In the genomic region with DNA sequence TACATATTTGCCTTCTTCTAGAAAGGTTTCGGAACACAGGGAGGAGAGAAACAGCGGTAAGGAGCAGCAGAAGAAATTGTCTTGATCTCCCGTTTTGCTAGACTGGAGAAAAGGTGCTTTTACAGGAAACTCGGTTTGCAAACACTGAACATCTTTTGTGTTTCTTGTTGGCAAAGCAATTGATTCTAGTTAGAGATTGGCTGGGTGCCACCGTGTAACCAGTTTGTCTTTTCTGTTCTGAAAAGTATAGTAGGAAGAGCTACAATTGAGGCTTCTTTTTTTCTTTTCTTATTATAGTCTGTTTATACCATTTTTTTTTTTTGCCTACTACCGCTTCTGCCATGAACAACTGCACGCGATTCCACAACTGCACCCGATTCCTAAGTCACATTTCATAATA, we compare ENCODE assay signal across 2 cellular contexts.
TF ChIP-seq lines count a peak whose summit lies in the region.

No MANE protein-coding gene starts in this region.

TF ChIP-seq in A549, 52 proteins besides CTCF, POLR2A, EP300 and RAD21 (continued from another document):
- TF ChIP-seq CBX8 (IDR thresholded peaks at IDR 0.05) (no peak), RFX5 (IDR thresholded peaks at IDR 0.05) (no peak), FOXS1 (CRISPR knock-in tag; IDR thresholded peaks at IDR 0.05) (no peak), HOXB13 (CRISPR knock-in tag; IDR thresholded peaks at IDR 0.05; ENCODE audit: low read depth) (no peak), FOSL2 (IDR thresholded peaks at IDR 0.05) (no peak), FOSL2 (CRISPR knock-in tag; IDR thresholded peaks at IDR 0.05) (no peak), FOSB (CRISPR knock-in tag; IDR thresholded peaks at IDR 0.05) (no peak), HOXB5 (CRISPR knock-in tag; IDR thresholded peaks at IDR 0.05) (no peak)
- TF ChIP-seq, protein P1, sequence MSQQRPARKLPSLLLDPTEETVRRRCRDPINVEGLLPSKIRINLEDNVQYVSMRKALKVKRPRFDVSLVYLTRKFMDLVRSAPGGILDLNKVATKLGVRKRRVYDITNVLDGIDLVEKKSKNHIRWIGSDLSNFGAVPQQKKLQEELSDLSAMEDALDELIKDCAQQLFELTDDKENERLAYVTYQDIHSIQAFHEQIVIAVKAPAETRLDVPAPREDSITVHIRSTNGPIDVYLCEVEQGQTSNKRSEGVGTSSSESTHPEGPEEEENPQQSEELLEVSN (IDR thresholded peaks at IDR 0.05; ENCODE audit: borderline replicate concordance, low read depth): no peak
- TF ChIP-seq, protein P2, sequence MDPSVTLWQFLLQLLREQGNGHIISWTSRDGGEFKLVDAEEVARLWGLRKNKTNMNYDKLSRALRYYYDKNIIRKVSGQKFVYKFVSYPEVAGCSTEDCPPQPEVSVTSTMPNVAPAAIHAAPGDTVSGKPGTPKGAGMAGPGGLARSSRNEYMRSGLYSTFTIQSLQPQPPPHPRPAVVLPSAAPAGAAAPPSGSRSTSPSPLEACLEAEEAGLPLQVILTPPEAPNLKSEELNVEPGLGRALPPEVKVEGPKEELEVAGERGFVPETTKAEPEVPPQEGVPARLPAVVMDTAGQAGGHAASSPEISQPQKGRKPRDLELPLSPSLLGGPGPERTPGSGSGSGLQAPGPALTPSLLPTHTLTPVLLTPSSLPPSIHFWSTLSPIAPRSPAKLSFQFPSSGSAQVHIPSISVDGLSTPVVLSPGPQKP (IDR thresholded peaks at IDR 0.05; ENCODE audit: low read depth, low read length): no peak
- TF ChIP-seq, protein P3, sequence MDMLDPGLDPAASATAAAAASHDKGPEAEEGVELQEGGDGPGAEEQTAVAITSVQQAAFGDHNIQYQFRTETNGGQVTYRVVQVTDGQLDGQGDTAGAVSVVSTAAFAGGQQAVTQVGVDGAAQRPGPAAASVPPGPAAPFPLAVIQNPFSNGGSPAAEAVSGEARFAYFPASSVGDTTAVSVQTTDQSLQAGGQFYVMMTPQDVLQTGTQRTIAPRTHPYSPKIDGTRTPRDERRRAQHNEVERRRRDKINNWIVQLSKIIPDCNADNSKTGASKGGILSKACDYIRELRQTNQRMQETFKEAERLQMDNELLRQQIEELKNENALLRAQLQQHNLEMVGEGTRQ (IDR thresholded peaks at IDR 0.05): no peak

TF ChIP-seq in GM23338, 12 proteins besides CTCF, POLR2A, EP300 and RAD21 (continued from another document):
- TF ChIP-seq, protein P4, sequence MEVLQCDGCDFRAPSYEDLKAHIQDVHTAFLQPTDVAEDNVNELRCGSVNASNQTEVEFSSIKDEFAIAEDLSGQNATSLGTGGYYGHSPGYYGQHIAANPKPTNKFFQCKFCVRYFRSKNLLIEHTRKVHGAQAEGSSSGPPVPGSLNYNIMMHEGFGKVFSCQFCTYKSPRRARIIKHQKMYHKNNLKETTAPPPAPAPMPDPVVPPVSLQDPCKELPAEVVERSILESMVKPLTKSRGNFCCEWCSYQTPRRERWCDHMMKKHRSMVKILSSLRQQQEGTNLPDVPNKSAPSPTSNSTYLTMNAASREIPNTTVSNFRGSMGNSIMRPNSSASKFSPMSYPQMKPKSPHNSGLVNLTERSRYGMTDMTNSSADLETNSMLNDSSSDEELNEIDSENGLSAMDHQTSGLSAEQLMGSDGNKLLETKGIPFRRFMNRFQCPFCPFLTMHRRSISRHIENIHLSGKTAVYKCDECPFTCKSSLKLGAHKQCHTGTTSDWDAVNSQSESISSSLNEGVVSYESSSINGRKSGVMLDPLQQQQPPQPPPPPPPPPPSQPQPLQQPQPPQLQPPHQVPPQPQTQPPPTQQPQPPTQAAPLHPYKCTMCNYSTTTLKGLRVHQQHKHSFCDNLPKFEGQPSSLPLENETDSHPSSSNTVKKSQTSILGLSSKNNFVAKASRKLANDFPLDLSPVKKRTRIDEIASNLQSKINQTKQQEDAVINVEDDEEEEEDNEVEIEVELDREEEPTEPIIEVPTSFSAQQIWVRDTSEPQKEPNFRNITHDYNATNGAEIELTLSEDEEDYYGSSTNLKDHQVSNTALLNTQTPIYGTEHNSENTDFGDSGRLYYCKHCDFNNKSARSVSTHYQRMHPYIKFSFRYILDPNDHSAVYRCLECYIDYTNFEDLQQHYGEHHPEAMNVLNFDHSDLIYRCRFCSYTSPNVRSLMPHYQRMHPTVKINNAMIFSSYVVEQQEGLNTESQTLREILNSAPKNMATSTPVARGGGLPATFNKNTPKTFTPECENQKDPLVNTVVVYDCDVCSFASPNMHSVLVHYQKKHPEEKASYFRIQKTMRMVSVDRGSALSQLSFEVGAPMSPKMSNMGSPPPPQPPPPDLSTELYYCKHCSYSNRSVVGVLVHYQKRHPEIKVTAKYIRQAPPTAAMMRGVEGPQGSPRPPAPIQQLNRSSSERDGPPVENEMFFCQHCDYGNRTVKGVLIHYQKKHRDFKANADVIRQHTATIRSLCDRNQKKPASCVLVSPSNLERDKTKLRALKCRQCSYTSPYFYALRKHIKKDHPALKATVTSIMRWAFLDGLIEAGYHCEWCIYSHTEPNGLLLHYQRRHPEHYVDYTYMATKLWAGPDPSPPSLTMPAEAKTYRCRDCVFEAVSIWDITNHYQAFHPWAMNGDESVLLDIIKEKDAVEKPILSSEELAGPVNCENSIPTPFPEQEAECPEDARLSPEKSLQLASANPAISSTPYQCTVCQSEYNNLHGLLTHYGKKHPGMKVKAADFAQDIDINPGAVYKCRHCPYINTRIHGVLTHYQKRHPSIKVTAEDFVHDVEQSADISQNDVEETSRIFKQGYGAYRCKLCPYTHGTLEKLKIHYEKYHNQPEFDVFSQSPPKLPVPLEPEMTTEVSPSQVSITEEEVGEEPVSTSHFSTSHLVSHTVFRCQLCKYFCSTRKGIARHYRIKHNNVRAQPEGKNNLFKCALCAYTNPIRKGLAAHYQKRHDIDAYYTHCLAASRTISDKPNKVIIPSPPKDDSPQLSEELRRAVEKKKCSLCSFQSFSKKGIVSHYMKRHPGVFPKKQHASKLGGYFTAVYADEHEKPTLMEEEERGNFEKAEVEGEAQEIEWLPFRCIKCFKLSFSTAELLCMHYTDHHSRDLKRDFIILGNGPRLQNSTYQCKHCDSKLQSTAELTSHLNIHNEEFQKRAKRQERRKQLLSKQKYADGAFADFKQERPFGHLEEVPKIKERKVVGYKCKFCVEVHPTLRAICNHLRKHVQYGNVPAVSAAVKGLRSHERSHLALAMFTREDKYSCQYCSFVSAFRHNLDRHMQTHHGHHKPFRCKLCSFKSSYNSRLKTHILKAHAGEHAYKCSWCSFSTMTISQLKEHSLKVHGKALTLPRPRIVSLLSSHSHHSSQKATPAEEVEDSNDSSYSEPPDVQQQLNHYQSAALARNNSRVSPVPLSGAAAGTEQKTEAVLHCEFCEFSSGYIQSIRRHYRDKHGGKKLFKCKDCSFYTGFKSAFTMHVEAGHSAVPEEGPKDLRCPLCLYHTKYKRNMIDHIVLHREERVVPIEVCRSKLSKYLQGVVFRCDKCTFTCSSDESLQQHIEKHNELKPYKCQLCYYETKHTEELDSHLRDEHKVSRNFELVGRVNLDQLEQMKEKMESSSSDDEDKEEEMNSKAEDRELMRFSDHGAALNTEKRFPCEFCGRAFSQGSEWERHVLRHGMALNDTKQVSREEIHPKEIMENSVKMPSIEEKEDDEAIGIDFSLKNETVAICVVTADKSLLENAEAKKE (CRISPR knock-in tag; IDR thresholded peaks at IDR 0.05): no peak
- no peak for TF ChIP-seq EZH2phosphoT487 (IDR thresholded peaks at IDR 0.05; ENCODE audit: unreplicated experiment)
- no peak for TF ChIP-seq ZNF331 (CRISPR knock-in tag; IDR thresholded peaks at IDR 0.05; ENCODE audit: low read depth)
- TF ChIP-seq EZH2 (IDR thresholded peaks at IDR 0.05; ENCODE audit: low read depth, unreplicated experiment): no peak
- TF ChIP-seq, protein P5, sequence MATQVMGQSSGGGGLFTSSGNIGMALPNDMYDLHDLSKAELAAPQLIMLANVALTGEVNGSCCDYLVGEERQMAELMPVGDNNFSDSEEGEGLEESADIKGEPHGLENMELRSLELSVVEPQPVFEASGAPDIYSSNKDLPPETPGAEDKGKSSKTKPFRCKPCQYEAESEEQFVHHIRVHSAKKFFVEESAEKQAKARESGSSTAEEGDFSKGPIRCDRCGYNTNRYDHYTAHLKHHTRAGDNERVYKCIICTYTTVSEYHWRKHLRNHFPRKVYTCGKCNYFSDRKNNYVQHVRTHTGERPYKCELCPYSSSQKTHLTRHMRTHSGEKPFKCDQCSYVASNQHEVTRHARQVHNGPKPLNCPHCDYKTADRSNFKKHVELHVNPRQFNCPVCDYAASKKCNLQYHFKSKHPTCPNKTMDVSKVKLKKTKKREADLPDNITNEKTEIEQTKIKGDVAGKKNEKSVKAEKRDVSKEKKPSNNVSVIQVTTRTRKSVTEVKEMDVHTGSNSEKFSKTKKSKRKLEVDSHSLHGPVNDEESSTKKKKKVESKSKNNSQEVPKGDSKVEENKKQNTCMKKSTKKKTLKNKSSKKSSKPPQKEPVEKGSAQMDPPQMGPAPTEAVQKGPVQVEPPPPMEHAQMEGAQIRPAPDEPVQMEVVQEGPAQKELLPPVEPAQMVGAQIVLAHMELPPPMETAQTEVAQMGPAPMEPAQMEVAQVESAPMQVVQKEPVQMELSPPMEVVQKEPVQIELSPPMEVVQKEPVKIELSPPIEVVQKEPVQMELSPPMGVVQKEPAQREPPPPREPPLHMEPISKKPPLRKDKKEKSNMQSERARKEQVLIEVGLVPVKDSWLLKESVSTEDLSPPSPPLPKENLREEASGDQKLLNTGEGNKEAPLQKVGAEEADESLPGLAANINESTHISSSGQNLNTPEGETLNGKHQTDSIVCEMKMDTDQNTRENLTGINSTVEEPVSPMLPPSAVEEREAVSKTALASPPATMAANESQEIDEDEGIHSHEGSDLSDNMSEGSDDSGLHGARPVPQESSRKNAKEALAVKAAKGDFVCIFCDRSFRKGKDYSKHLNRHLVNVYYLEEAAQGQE (IDR thresholded peaks at IDR 0.05; ENCODE audit: unreplicated experiment): no peak
- no peak for TF ChIP-seq ZNF114 (CRISPR knock-in tag; IDR thresholded peaks at IDR 0.05)
- TF ChIP-seq POLR2AphosphoS5 (IDR thresholded peaks at IDR 0.05; ENCODE audit: low read depth): no peak
- TF ChIP-seq STAT1 (IDR thresholded peaks at IDR 0.05; ENCODE audit: unreplicated experiment): no peak
- no peak for TF ChIP-seq CREB1 (CRISPR knock-in tag; IDR thresholded peaks at IDR 0.05; ENCODE audit: low read depth)
TF ChIP-seq in GM23338: peak in this region for 0.
